In genomic region chr22:17829691-17830040, GRCh38 we compare ENCODE assay signal across 11 cellular contexts. TPM values are rescaled to one million over a fixed set of nuclear protein-coding genes. Genes with fewer than 3 reads are reported as not detected.
DNase-seq lines count a peak whose midpoint lies in the region; ATAC-seq and TF ChIP-seq lines count a peak whose summit lies in the region.
"Had no signal": no experiment of that assay in that cellular context is flagged by ENCODE, and none has a peak within 500 bp of the region (broad histone marks: within the 10 kb centered on the region; RNA-seq: fewer than 3 reads in every experiment).

No MANE protein-coding gene starts in this region.

- H3K27ac ChIP-seq in left ventricle myocardium inferior (replicated peaks) (peak overlapping the region; percentile 80), right cardiac atrium (ENCODE audit: low read length) (no peak overlapping the region), gastroesophageal sphincter (peak overlapping the region in 3 of 4 donors; percentile 84 to 89 (median 86)), stomach smooth muscle (ENCODE audit: low read length) (peak overlapping the region; percentile 87)

- peaks cover 35% of the 10 kb centered on the region for H3K36me3 Mint-ChIP-seq in endothelial cell (ENCODE audit: low read depth, unreplicated experiment)

- no peak for ATAC-seq in right cardiac atrium
- peak; percentile 4 for ATAC-seq in gastroesophageal sphincter

- no peak overlapping the region for H3K27ac Mint-ChIP-seq in endothelial cell (ENCODE audit: unreplicated experiment)
- H3K27ac Mint-ChIP-seq: activated naive CD8-positive, alpha-beta T cell; T-helper 1 cell treated with Interleukin-12 subunit alpha and Interleukin-12 subunit beta and Interleukin-4 antibody, amounts not matched to agents 30 μg/mL and 1 μg/mL, for 36 hours had no signal

- H3K9me3 Mint-ChIP-seq in endothelial cell (ENCODE audit: unreplicated experiment) = no peaks in the 10 kb centered on the region
- H3K9me3 Mint-ChIP-seq: T-helper 1 cell treated with Interleukin-12 subunit alpha and Interleukin-12 subunit beta and Interleukin-4 antibody, amounts not matched to agents 30 μg/mL and 1 μg/mL, for 36 hours had no signal

- H3K4me1 ChIP-seq in left ventricle myocardium inferior = peaks cover 69% of the 10 kb centered on the region
- peaks cover 4% of the 10 kb centered on the region for H3K4me1 ChIP-seq in right cardiac atrium (ENCODE audit: control insufficient read depth, insufficient read depth, low read length)
- peaks cover 0 to 46% (median 28%) of the 10 kb centered on the region in 3 donors for H3K4me1 ChIP-seq in gastroesophageal sphincter
- H3K4me1 ChIP-seq in stomach smooth muscle (ENCODE audit: control insufficient read depth, insufficient read depth, low read length) = peaks cover 43% of the 10 kb centered on the region

- DNase-seq in left ventricle myocardium inferior (no peak), right cardiac atrium (no peak), amniotic epithelial cell (ENCODE audit: low read depth) (peak; percentile 37), endothelial cell (ENCODE audit: low spot score) (no peak), T-helper 1 cell (no peak), DMS153 treated with DMSO at 0.1 percent for 48 hours (lab: John Stamatoyannopoulos, UW; ENCODE audit: unreplicated experiment) (no peak)

- H3K9me3 ChIP-seq in left ventricle myocardium inferior (replicated peaks) = no peaks in the 10 kb centered on the region
- no peaks in the 10 kb centered on the region for H3K9me3 ChIP-seq in right cardiac atrium (ENCODE audit: control insufficient read depth, low read length)
- no peaks in the 10 kb centered on the region for H3K9me3 ChIP-seq in gastroesophageal sphincter
- no peaks in the 10 kb centered on the region for H3K9me3 ChIP-seq in stomach smooth muscle (ENCODE audit: control insufficient read depth in 2 of 2, low read length in 2 of 2)

- H3K9ac ChIP-seq in stomach smooth muscle (ENCODE audit: low read length in 2 of 2) = no peak overlapping the region

- TF ChIP-seq POLR2A in gastroesophageal sphincter (IDR thresholded peaks at IDR 0.05) = no peak

- H3K4me3 ChIP-seq in left ventricle myocardium inferior (no peak overlapping the region), right cardiac atrium (ENCODE audit: low read length) (no peak overlapping the region), gastroesophageal sphincter (no peak overlapping the region), stomach smooth muscle (ENCODE audit: low read length in 2 of 2) (peak overlapping the region in 1 of 2 donors; percentile 44)
- H3K4me3 ChIP-seq: GM12878 had no signal

- H3K36me3 ChIP-seq in left ventricle myocardium inferior (peaks cover 26% of the 10 kb centered on the region), gastroesophageal sphincter (peaks cover 0 to 70% of the 10 kb centered on the region in 2 donors), stomach smooth muscle (ENCODE audit: control insufficient read depth in 2 of 2, insufficient read depth in 2 of 2, low read length in 2 of 2) (peaks cover 29 to 32% of the 10 kb centered on the region in 2 donors)

- H3K27me3 ChIP-seq in left ventricle myocardium inferior (ENCODE audit: low read depth) = no peaks in the 10 kb centered on the region
- H3K27me3 ChIP-seq in right cardiac atrium (ENCODE audit: control insufficient read depth, insufficient read depth) = no peaks in the 10 kb centered on the region
- H3K27me3 ChIP-seq in gastroesophageal sphincter = no peaks in the 10 kb centered on the region
- no peaks in the 10 kb centered on the region for H3K27me3 ChIP-seq in stomach smooth muscle (ENCODE audit: control insufficient read depth in 1 of 2, insufficient read depth in 2 of 2, low read length in 2 of 2)

- H3K4me3 Mint-ChIP-seq in endothelial cell (ENCODE audit: unreplicated experiment) = no peak overlapping the region
- H3K4me3 Mint-ChIP-seq: activated naive CD8-positive, alpha-beta T cell; T-helper 1 cell treated with Interleukin-12 subunit alpha and Interleukin-12 subunit beta and Interleukin-4 antibody, amounts not matched to agents 30 μg/mL and 1 μg/mL, for 36 hours had no signal

- peaks cover 6% of the 10 kb centered on the region for H3K4me1 Mint-ChIP-seq in endothelial cell (ENCODE audit: unreplicated experiment)

- TF ChIP-seq EP300 in gastroesophageal sphincter (IDR thresholded peaks at IDR 0.05) = no peak

- WGBS in right cardiac atrium = 81% methylated on average over 5 of the region's 5 CpGs
- WGBS in gastroesophageal sphincter (ENCODE audit: low coverage in 1 of 2), 2 donors = 66 to 80% methylated on average over 1 to 5 of the region's 5 CpGs

- H3K27me3 Mint-ChIP-seq in endothelial cell (ENCODE audit: unreplicated experiment) = peaks cover 8% of the 10 kb centered on the region
- H3K27me3 Mint-ChIP-seq: activated naive CD8-positive, alpha-beta T cell had no signal

- TF ChIP-seq CTCF in left ventricle myocardium inferior (IDR thresholded peaks at IDR 0.05; ENCODE audit: borderline replicate concordance) = no peak
- TF ChIP-seq CTCF in gastroesophageal sphincter (IDR thresholded peaks at IDR 0.05) = no peak
- no peak for TF ChIP-seq CTCF in endothelial cell (IDR thresholded peaks at IDR 0.05; ENCODE audit: unreplicated experiment)

- intact Hi-C loops in left ventricle myocardium inferior (cut with micrococcal nuclease) = loop anchor here (2.0 kb wide), 1 partner anchor 247 kb away; the partner anchor contains the start of gene PEX26
- intact Hi-C loops in right cardiac atrium (cut with DNase I) = loop anchor here (2.0 to 10.0 kb wide), 8 partner anchors 61 to 248 kb away; partner anchors contain the start of genes PEX26 (in 3 of the 4) and MICAL3 (in 2 of the 4)

RNA-seq across cellular contexts. Expression of gene BID, which starts 55.4 kb away (rescaled TPM):
- total RNA-seq in left ventricle myocardium inferior (14.5 TPM), right cardiac atrium (10 to 100 TPM in 3 of 4 donors, 1 to 10 TPM in 1; 7.2 to 13.1 (median 11.3) TPM), gastroesophageal sphincter (10 to 100 TPM in 3 of 4 donors, 1 to 10 TPM in 1; 5.9 to 34.5 (median 21.4) TPM), endothelial cell (ENCODE audit: unreplicated experiment) (32.5 TPM)
- 12.7 TPM for polyA plus RNA-seq in right cardiac atrium
